ENCODE assay signal across 17 cellular contexts in genomic region chr1:10122926-10123325, GRCh38.
DNase-seq lines count a peak whose midpoint lies in the region; FAIRE-seq and TF ChIP-seq lines count a peak whose summit lies in the region.
"Had no signal": no experiment of that assay in that cellular context is flagged by ENCODE, and none has a peak within 500 bp of the region (broad histone marks: within the 10 kb centered on the region; RNA-seq: fewer than 3 reads in every experiment).

No MANE protein-coding gene starts in this region.

- no peaks in the 10 kb centered on the region for H3K4me1 ChIP-seq in PC-9 (replicated peaks; ENCODE audit: insufficient read depth)
- peaks cover 8% of the 10 kb centered on the region for H3K4me1 ChIP-seq in parathyroid adenoma

- no peaks in the 10 kb centered on the region for H3K9me2 ChIP-seq in PC-9 (ENCODE audit: insufficient read depth)

- no peaks in the 10 kb centered on the region for H3F3A ChIP-seq in PC-9 (ENCODE audit: insufficient read depth, low read depth)

- H3K36me3 ChIP-seq in PC-9 (ENCODE audit: low read depth) (0 out of 2 replicates have a peak, but pooled peaks cover 3% of the 10 kb centered on the region), parathyroid adenoma (ENCODE audit: control insufficient read depth, insufficient read depth, low read length) (no peaks in the 10 kb centered on the region)

- no peak overlapping the region for H3K4me2 ChIP-seq in PC-9
- peak overlapping the region; percentile 53 for H3K4me2 ChIP-seq in parathyroid adenoma (ENCODE audit: low read length)

- H3K79me2 ChIP-seq in PC-9 (ENCODE audit: low read depth) (no peaks in the 10 kb centered on the region), parathyroid adenoma (no peaks in the 10 kb centered on the region)

- FAIRE-seq in GM12891 (lab: Jason Lieb, UNC), result no peak
- FAIRE-seq: H54 had no signal

- intact Hi-C loops in PC-9 (cut with micrococcal nuclease; ENCODE audit: unreplicated experiment), result no loop called here

- no peak overlapping the region for H2AFZ ChIP-seq in PC-9
- peak overlapping the region; percentile 28 for H2AFZ ChIP-seq in parathyroid adenoma

- DNase-seq in AG08395 (ENCODE audit: low spot score) (peak; percentile 21), PC-9 (peak; percentile 34 to 42), fibroblast of mammary gland (ENCODE audit: low read depth) (peak; percentile 2), mucosa of gallbladder (ENCODE audit: low spot score) (no peak), inferior parietal cortex (ENCODE audit: extremely low spot score) (no peak), NCI-H526 treated with DMSO at 0.1 percent for 48 hours (lab: John Stamatoyannopoulos, UW) (no peak), GM12891 (ENCODE audit: insufficient read length, low spot score) (no peak)
- DNase-seq: activated CD4-positive, alpha-beta T cell treated with anti-CD3 and anti-CD28 coated beads, Interleukin-2, amount 50 U/mL, for 48 hours; activated effector memory CD4-positive, alpha-beta T cell treated with anti-CD3 and anti-CD28 coated beads, Interleukin-2, amount 50 U/mL, for 16 hours; DND-41; MV-4-11; naive B cell; NCI-H345 had no signal

- POLR2A ChIA-PET in PC-9 (lab: Charles Lee; ENCODE audit: unreplicated experiment), result no interaction called here

- H3K27ac ChIP-seq in PC-9 (no peak overlapping the region), parathyroid adenoma (peak overlapping the region; percentile 87)
- H3K27ac ChIP-seq: epithelial cell of prostate, tibial nerve had no signal

- H3K9ac ChIP-seq in parathyroid adenoma, result no peak overlapping the region

- H3K4me3 ChIP-seq in PC-9 (no peak overlapping the region), fibroblast of mammary gland (ENCODE audit: control insufficient read depth, low read depth, low read length) (no peak overlapping the region), parathyroid adenoma (ENCODE audit: low read depth, low read length) (peak overlapping the region; percentile 24)
- H3K4me3 ChIP-seq: tibial nerve had no signal

- TF ChIP-seq POLR2A in GM12891 (IDR thresholded peaks at IDR 0.05; ENCODE audit: low read depth, low read length), result no peak

- CTCF ChIA-PET in PC-9 (lab: Charles Lee), result interaction anchor here (0.5 to 0.7 kb wide), 2 partner anchors 216 to 447 kb away, joined by 4 read pairs; no protein-coding TSS in a partner anchor

- TF ChIP-seq CTCF in PC-9 (conservative IDR thresholded peaks at IDR 0.05), result no peak
- no peak for TF ChIP-seq CTCF in fibroblast of mammary gland (conservative IDR thresholded peaks at IDR 0.05; ENCODE audit: control insufficient read depth, insufficient read depth, low read depth, low read length)
- TF ChIP-seq CTCF in parathyroid adenoma (IDR thresholded peaks at IDR 0.05), result no peak

- no peaks in the 10 kb centered on the region for H3K9me3 ChIP-seq in PC-9 (ENCODE audit: insufficient read depth, low read depth)
- H3K9me3 ChIP-seq in parathyroid adenoma (ENCODE audit: control insufficient read depth, low read length), result no peaks in the 10 kb centered on the region
- H3K9me3 ChIP-seq: tibial nerve had no signal

- H3K27me3 ChIP-seq in PC-9 (ENCODE audit: insufficient read depth, low read depth) (no peaks in the 10 kb centered on the region), parathyroid adenoma (ENCODE audit: control insufficient read depth, insufficient read depth, low read length) (no peaks in the 10 kb centered on the region)
- H3K27me3 ChIP-seq: tibial nerve had no signal

- BruUV-seq in PC-9 (replicated peaks; lab: Mats Ljungman, UMichigan), result no TSS peak

- H4K20me1 ChIP-seq in PC-9 (ENCODE audit: insufficient read depth), result no peaks in the 10 kb centered on the region

TF ChIP-seq in GM12891, 5 proteins besides CTCF, POLR2A, EP300 and RAD21:
- TF ChIP-seq POU2F2 (IDR thresholded peaks at IDR 0.05; ENCODE audit: low read depth, low read length) (no peak), TAF1 (IDR thresholded peaks at IDR 0.05; ENCODE audit: low read depth, low read length) (no peak), POLR2AphosphoS5 (IDR thresholded peaks at IDR 0.05; ENCODE audit: low read depth, low read length) (no peak), PAX5 (IDR thresholded peaks at IDR 0.05; ENCODE audit: insufficient read depth, low read length, severe bottlenecking) (no peak), SPI1 (IDR thresholded peaks at IDR 0.05; ENCODE audit: low read depth, low read length) (no peak)

Comparison
In these comparisons a context has a peak if more than half of its experiments do, and no peak if none do; other contexts are left out.
1. DNase-seq: peak in AG08395 (single experiment), PC-9 (2 of 2) and fibroblast of mammary gland (single experiment); none in mucosa of gallbladder (single experiment), inferior parietal cortex (single experiment), NCI-H526 treated with DMSO at 0.1 percent for 48 hours (single experiment) and GM12891 (single experiment).